ENCODE assay signal across 9 cellular contexts in genomic region chr19:3335431-3336350, GRCh38. TPM values are rescaled to one million over a fixed set of nuclear protein-coding genes. Genes with fewer than 3 reads are reported as not detected.
A peak's percentile ranks its signal among the peaks of the same experiment; 100 is the strongest.
DNase-seq lines count a peak whose midpoint lies in the region; ATAC-seq and TF ChIP-seq lines count a peak whose summit lies in the region.
"Had no signal": no experiment of that assay in that cellular context is flagged by ENCODE, and none has a peak within 500 bp of the region (broad histone marks: within the 10 kb centered on the region; RNA-seq: fewer than 3 reads in every experiment).

No MANE protein-coding gene starts in this region.

- H3K9me3 ChIP-seq in RWPE2 (ENCODE audit: severe bottlenecking): no peaks in the 10 kb centered on the region

- in situ Hi-C loops in ACHN (cut with HindIII; ENCODE audit: low pct_ligation_motif_present, low pct_unique_long_range_greater_than_20kb, low sequenced_read_pairs): no loop called here

- peaks cover 12% of the 10 kb centered on the region for H3K4me1 ChIP-seq in RWPE2 (ENCODE audit: insufficient read depth, poor library complexity, severe bottlenecking)

- no peaks in the 10 kb centered on the region for H3K27me3 ChIP-seq in RWPE2 (ENCODE audit: insufficient read depth, poor library complexity, severe bottlenecking)

- DNase-seq in ACHN: peak; percentile 28
- DNase-seq in RWPE2 (ENCODE audit: low spot score): no peak
- DNase-seq in left cardiac atrium: peak; percentile 77
- DNase-seq in posterior vena cava (ENCODE audit: low spot score): peak; percentile 89
- no peak for DNase-seq in T-helper 2 cell
- no peak for DNase-seq in NCI-H526 (lab: John Stamatoyannopoulos, UW)
- DNase-seq in SW 1271 (lab: John Stamatoyannopoulos, UW): no peak
- no peak for DNase-seq in HT-29 (ENCODE audit: low spot score)
- DNase-seq: activated CD8-positive, alpha-beta memory T cell treated with anti-CD3 and anti-CD28 coated beads, Interleukin-2, amount 10 ng/mL, durations not matched to agents 7 days and 5 days had no signal

- intact Hi-C loops in left cardiac atrium (cut with DNase I) (loop anchor here in 1 of 2 donors (10.0 kb wide), 1 partner anchor 69 kb away; no protein-coding TSS in a partner anchor), posterior vena cava (cut with DNase I) (loop anchor here in 1 of 2 donors (5.0 kb wide), 1 partner anchor 97 kb away; no protein-coding TSS in a partner anchor)

- H3K36me3 ChIP-seq in RWPE2 (ENCODE audit: low read depth): no peaks in the 10 kb centered on the region

- H3K27ac ChIP-seq in RWPE2 (ENCODE audit: poor library complexity, severe bottlenecking): peak overlapping the region; percentile 60

- no peak overlapping the region for H3K4me3 ChIP-seq in RWPE2 (ENCODE audit: severe bottlenecking)

- no peak for TF ChIP-seq CTCF in RWPE2 (IDR thresholded peaks at IDR 0.05; ENCODE audit: poor library complexity, severe bottlenecking)

- ATAC-seq in RWPE2 (ENCODE audit: low read depth) (no peak), left cardiac atrium (peak; percentile 38 to 52)
- ATAC-seq: activated CD8-positive, alpha-beta memory T cell treated with anti-CD3 and anti-CD28 coated beads, Interleukin-2, amount 10 ng/mL, durations not matched to agents 7 days and 5 days had no signal

RNA-seq across cellular contexts. Expression of gene NFIC, which starts 30.7 kb away (rescaled TPM):
- total RNA-seq in left cardiac atrium (100 to 1,000 TPM; 144 to 173 TPM), posterior vena cava (100 to 1,000 TPM; 196 to 223 TPM)
- 23.1 and 34.2 TPM in 2 replicates for total RNA-seq in HT-29 (2014; rRNA removed; shearing (Covaris generic))

Comparison
In these comparisons a context has a peak if more than half of its experiments do, and no peak if none do; other contexts are left out.
1. DNase-seq: peak in ACHN (single experiment), left cardiac atrium (single experiment) and posterior vena cava (single experiment); none in RWPE2 (single experiment), T-helper 2 cell (0 of 5), NCI-H526 (0 of 2), SW 1271 (0 of 2) and HT-29 (single experiment).